Comparison of ENCODE assay signal across 20 cellular contexts in the genomic region with DNA sequence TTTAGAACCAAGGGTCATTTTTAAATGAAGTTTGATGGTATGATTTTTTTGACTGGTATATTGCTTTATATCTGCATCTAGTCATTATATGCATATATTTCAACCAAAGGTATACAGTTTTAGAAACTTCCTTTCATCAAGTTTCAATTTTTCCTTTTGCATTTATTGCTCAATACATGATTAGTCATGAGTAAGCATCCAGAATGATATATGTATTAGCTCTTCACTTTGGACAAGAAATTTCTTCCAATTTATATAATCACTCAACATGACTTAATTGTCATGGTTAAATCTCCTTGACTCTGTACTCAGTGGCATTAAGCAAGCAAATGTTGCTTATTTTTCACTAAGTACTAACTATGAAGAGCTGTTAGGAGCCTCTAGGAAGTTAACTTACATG.
"Had no signal": no experiment of that assay in that cellular context is flagged by ENCODE, and none has a peak within 500 bp of the region (broad histone marks: within the 10 kb centered on the region; RNA-seq: fewer than 3 reads in every experiment).

No MANE protein-coding gene starts in this region.

- H3K4me1 ChIP-seq: Peyer's patch had no signal

- H3K36me3 ChIP-seq: adrenal gland, Peyer's patch, SJCRH30 had no signal

- H3K27me3 ChIP-seq: adrenal gland, Peyer's patch, SJCRH30 had no signal

- DNase-seq: activated CD4-positive, alpha-beta T cell treated with anti-CD3 and anti-CD28 coated beads for 4 hours; activated CD8-positive, alpha-beta memory T cell treated with anti-CD3 and anti-CD28 coated beads, Interleukin-2, amount 50 U/mL, for 4 hours; activated CD8-positive, alpha-beta T cell treated with anti-CD3 and anti-CD28 coated beads for 36 hours; activated gamma-delta T cell treated with Interleukin-2 at 50 U/mL for 16 hours; activated naive CD4-positive, alpha-beta T cell treated with anti-CD3 and anti-CD28 coated beads, Interleukin-2, amount 10 ng/mL, durations not matched to agents 7 days and 5 days; activated naive CD8-positive, alpha-beta T cell treated with anti-CD3 and anti-CD28 coated beads for 36 hours; activated T-cell treated with anti-CD3 and anti-CD28 coated beads, Interleukin-2, amount 50 U/mL, for 72 hours; adrenal gland; anterior cingulate cortex; MV-4-11; NCI-H1092 treated with DMSO at 0.1 percent for 48 hours; NCI-H1417 treated with DMSO at 0.1 percent for 48 hours; NCI-H1694; NCI-H2081; NCI-H446; NCI-H524; Peyer's patch; Right ventricle myocardium superior; SJCRH30 had no signal

- H3K4me3 ChIP-seq: adrenal gland, Peyer's patch, SJCRH30 had no signal

- H3K9me3 ChIP-seq: adrenal gland, Peyer's patch, SJCRH30 had no signal

- ATAC-seq: activated CD4-positive, CD25-positive, alpha-beta regulatory T cell treated with anti-CD3 and anti-CD28 coated beads, Interleukin-2, amount 50 U/mL, for 24 hours; activated CD8-positive, alpha-beta T cell treated with anti-CD3 and anti-CD28 coated beads for 36 hours; activated T-cell treated with anti-CD3 and anti-CD28 coated beads, Interleukin-2, amount 50 U/mL, for 72 hours had no signal
